ENCODE assay signal across 8 cellular contexts in the genomic region with DNA sequence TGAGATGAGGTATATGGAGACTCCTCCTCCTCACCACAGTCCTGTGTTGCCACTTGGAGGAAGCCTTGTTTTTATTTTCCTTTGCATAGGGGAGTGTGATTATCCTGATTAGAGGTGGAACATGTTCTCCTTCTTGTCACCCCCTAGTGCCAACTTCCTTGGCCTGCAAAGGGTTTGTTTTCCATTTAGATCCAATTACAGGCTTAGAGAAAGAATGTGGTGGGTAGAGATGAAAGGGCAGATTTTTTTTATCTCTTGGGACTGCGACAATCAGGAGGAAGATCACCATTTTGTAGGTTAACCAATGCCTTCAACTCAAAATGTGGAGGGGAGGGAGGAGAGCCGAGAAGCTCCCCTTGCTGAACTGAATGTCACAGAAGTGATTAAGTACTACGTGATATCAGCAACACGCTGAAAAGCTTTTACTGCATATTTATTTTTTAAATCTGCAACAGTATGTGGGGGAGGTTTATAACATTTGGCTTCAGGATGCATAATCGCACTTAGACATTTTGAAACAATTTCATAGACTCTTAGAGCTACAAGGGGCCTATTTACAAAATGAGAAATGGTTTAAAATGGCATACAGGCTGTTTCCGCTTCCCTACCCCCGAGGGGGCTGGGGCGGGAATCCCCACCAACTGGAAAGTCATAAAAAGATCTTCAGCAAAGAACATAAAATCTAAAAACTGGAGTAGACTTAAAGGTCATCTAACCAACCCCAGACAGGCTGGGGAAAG. TPM values are rescaled to one million over a fixed set of nuclear protein-coding genes. Genes with fewer than 3 reads are reported as not detected.
DNase-seq lines count a peak whose midpoint lies in the region; ATAC-seq and TF ChIP-seq lines count a peak whose summit lies in the region.

No MANE protein-coding gene starts in this region.

- TF ChIP-seq CTCF in GM10248 (IDR thresholded peaks at IDR 0.05; ENCODE audit: control extremely low read depth, extremely low read depth, low read depth, missing control alignments) (no peak), choroid plexus epithelial cell (conservative IDR thresholded peaks at IDR 0.05; ENCODE audit: low read depth, low read length) (no peak), retinal pigment epithelial cell (conservative IDR thresholded peaks at IDR 0.05; ENCODE audit: low read depth, low read length) (peak; percentile 38)

- no peak overlapping the region for H3K4me3 Mint-ChIP-seq in immature natural killer cell

- no peaks in the 10 kb centered on the region for H3K9me3 Mint-ChIP-seq in immature natural killer cell

- no peaks in the 10 kb centered on the region for H3K36me3 Mint-ChIP-seq in immature natural killer cell

- ATAC-seq in HG02870 (IDR thresholded peaks at IDR 0.05; ENCODE audit: unreplicated experiment) = peak; percentile 17
- no peak for ATAC-seq in HG02763 (IDR thresholded peaks at IDR 0.05; ENCODE audit: unreplicated experiment)
- no peak for ATAC-seq in HG02623 (IDR thresholded peaks at IDR 0.05; ENCODE audit: unreplicated experiment)

- peaks cover 0 to 7% (median 4%) of the 10 kb centered on the region in 3 donors for H3K27me3 Mint-ChIP-seq in immature natural killer cell (ENCODE audit: low read depth in 3 of 3)

- peak; percentile 35 for DNase-seq in GM10248 (ENCODE audit: extremely low spot score)
- DNase-seq in choroid plexus epithelial cell (ENCODE audit: low read depth) = peak; percentile 52
- no peak for DNase-seq in retinal pigment epithelial cell (ENCODE audit: low read depth)
- DNase-seq in amygdala (lab: John Stamatoyannopoulos, UW) = no peak
- DNase-seq in immature natural killer cell = no peak

- CTCF ChIA-PET in GM10248 (lab: Yijun Ruan, JAX) = interaction anchor here (1.0 to 3.5 kb wide), 5 partner anchors 8 to 34 kb away, joined by 3 to 17 read pairs (median 3); no protein-coding TSS in a partner anchor

- peak overlapping the region; percentile 54 for H3K4me3 ChIP-seq in choroid plexus epithelial cell (ENCODE audit: low read depth, low read length)
- peak overlapping the region; percentile 30 for H3K4me3 ChIP-seq in retinal pigment epithelial cell (ENCODE audit: low read length)

- H3K4me1 Mint-ChIP-seq in immature natural killer cell = peaks cover 8 to 14% of the 10 kb centered on the region in 2 donors

- H3K27ac Mint-ChIP-seq in immature natural killer cell = no peak overlapping the region

- POLR2A ChIA-PET in GM10248 (lab: Yijun Ruan, JAX) = interaction anchor here (0.6 kb wide), 1 partner anchor 1480 kb away, joined by 3 read pairs; no protein-coding TSS in a partner anchor

RNA-seq across cellular contexts. Expression of a gene that starts 2.4 kb away (rescaled TPM):
- polyA plus RNA-seq in immature natural killer cell = under 1 TPM in 1 of 3 donors, not detected in 2; 0.24 TPM

Comparison
In these comparisons a context has a peak if more than half of its experiments do, and no peak if none do; other contexts are left out.
1. DNase-seq: peak in GM10248 (single experiment) and choroid plexus epithelial cell (single experiment); none in retinal pigment epithelial cell (single experiment), amygdala (0 of 56) and immature natural killer cell (0 of 3).